Comparison of ENCODE assay signal across 9 cellular contexts in genomic region chr5:32217886-32218396, GRCh38. TPM values are rescaled to one million over a fixed set of nuclear protein-coding genes. Genes with fewer than 3 reads are reported as not detected.
DNase-seq lines count a peak whose midpoint lies in the region; ATAC-seq and TF ChIP-seq lines count a peak whose summit lies in the region.
"Had no signal": no experiment of that assay in that cellular context is flagged by ENCODE, and none has a peak within 500 bp of the region (broad histone marks: within the 10 kb centered on the region; RNA-seq: fewer than 3 reads in every experiment).

No MANE protein-coding gene starts in this region.

- no peaks in the 10 kb centered on the region for H4K20me1 ChIP-seq in PC-3 (ENCODE audit: low read length)

- H3K27ac Mint-ChIP-seq in activated naive CD4-positive, alpha-beta T cell treated with anti-CD3 and anti-CD28 coated beads for 36 hours, result no peak overlapping the region

- no peaks in the 10 kb centered on the region for H3K27me3 Mint-ChIP-seq in activated naive CD4-positive, alpha-beta T cell treated with anti-CD3 and anti-CD28 coated beads for 36 hours (ENCODE audit: low read depth)

- BruUV-seq in PC-3 (replicated peaks; lab: Mats Ljungman, UMichigan), result no TSS peak

- H3K4me3 ChIP-seq in PC-3 (ENCODE audit: low read length) (no peak overlapping the region), suprapubic skin (no peak overlapping the region), ascending aorta (no peak overlapping the region)

- POLR2A ChIA-PET in PC-3 (lab: Charles Lee; ENCODE audit: unreplicated experiment), result no interaction called here

- peak; percentile 89 for TF ChIP-seq EP300 in suprapubic skin (IDR thresholded peaks at IDR 0.05)

- in situ Hi-C loops in ACHN (cut with HindIII; ENCODE audit: low pct_ligation_motif_present, low pct_unique_long_range_greater_than_20kb, low sequenced_read_pairs), result no loop called here

- H3K27me3 ChIP-seq in PC-3 (ENCODE audit: low read length), result no peaks in the 10 kb centered on the region
- H3K27me3 ChIP-seq in suprapubic skin, result no peaks in the 10 kb centered on the region
- no peaks in the 10 kb centered on the region for H3K27me3 ChIP-seq in ascending aorta

- H3K36me3 Mint-ChIP-seq in activated naive CD4-positive, alpha-beta T cell treated with anti-CD3 and anti-CD28 coated beads for 36 hours (ENCODE audit: low read depth), result no peaks in the 10 kb centered on the region

- H3K4me1 ChIP-seq in PC-3 (ENCODE audit: insufficient read depth, low read length) (no peaks in the 10 kb centered on the region), suprapubic skin (no peaks in the 10 kb centered on the region), ascending aorta (peaks cover 0 to 4% of the 10 kb centered on the region in 2 donors)

- TF ChIP-seq CTCF in PC-3 (conservative IDR thresholded peaks at IDR 0.05; ENCODE audit: low read depth, low read length) (no peak), suprapubic skin (IDR thresholded peaks at IDR 0.05) (no peak), ascending aorta (IDR thresholded peaks at IDR 0.05) (no peak)

- H3K4me3 Mint-ChIP-seq in activated naive CD4-positive, alpha-beta T cell treated with anti-CD3 and anti-CD28 coated beads for 36 hours, result no peak overlapping the region

- CTCF ChIA-PET in PC-3 (lab: Charles Lee), result no interaction called here
- CTCF ChIA-PET in activated naive CD4-positive, alpha-beta T cell treated with anti-CD3 and anti-CD28 coated beads for 36 hours (lab: Charles Lee), result interaction anchor here (0.5 to 0.6 kb wide), 2 partner anchors 110 to 123 kb away, joined by 4 to 5 read pairs; no protein-coding TSS in a partner anchor

- H3K9me2 ChIP-seq in PC-3 (replicated peaks; ENCODE audit: low read length), result no peaks in the 10 kb centered on the region

- no peak for ATAC-seq in PC-3

- peaks cover 3% of the 10 kb centered on the region for H3K9me3 Mint-ChIP-seq in activated naive CD4-positive, alpha-beta T cell treated with anti-CD3 and anti-CD28 coated beads for 36 hours

- no peak overlapping the region for H3K4me2 ChIP-seq in PC-3 (ENCODE audit: low read length)

- peak; percentile 16 for DNase-seq in NCI-H2196 (lab: John Stamatoyannopoulos, UW; ENCODE audit: unreplicated experiment)
- DNase-seq in NCI-H2196 treated with DMSO at 0.1 percent for 48 hours (lab: John Stamatoyannopoulos, UW; ENCODE audit: unreplicated experiment), result no peak
- peak; percentile 22 for DNase-seq in PC-3
- peak; percentile 72 for DNase-seq in globus pallidus (ENCODE audit: low spot score)
- no peak for DNase-seq in suprapubic skin (ENCODE audit: low spot score in 2 of 2)
- DNase-seq in ACHN, result no peak
- DNase-seq in activated naive CD4-positive, alpha-beta T cell treated with anti-CD3 and anti-CD28 coated beads for 36 hours, result no peak
- DNase-seq in ascending aorta (ENCODE audit: low spot score in 2 of 2), result no peak
- DNase-seq: NCI-H2029 had no signal

- TF ChIP-seq POLR2A in suprapubic skin (IDR thresholded peaks at IDR 0.05), result no peak

- no peaks in the 10 kb centered on the region for H3K4me1 Mint-ChIP-seq in activated naive CD4-positive, alpha-beta T cell treated with anti-CD3 and anti-CD28 coated beads for 36 hours (ENCODE audit: low read depth)

- H3K9me3 ChIP-seq in PC-3 (ENCODE audit: low read length) (no peaks in the 10 kb centered on the region), suprapubic skin (no peaks in the 10 kb centered on the region), ascending aorta (no peaks in the 10 kb centered on the region)

- intact Hi-C loops in PC-3 (cut with micrococcal nuclease) (no loop called here), ascending aorta (cut with DNase I) (no loop called here)
- intact Hi-C loops in activated naive CD4-positive, alpha-beta T cell treated with anti-CD3 and anti-CD28 coated beads for 36 hours (cut with micrococcal nuclease), result no loop called here

- no peak overlapping the region for H3K9ac ChIP-seq in PC-3 (ENCODE audit: low read length)

- H3K36me3 ChIP-seq in PC-3 (ENCODE audit: low read depth, low read length), result no peaks in the 10 kb centered on the region
- no peaks in the 10 kb centered on the region for H3K36me3 ChIP-seq in suprapubic skin
- no peaks in the 10 kb centered on the region for H3K36me3 ChIP-seq in ascending aorta

- no peaks in the 10 kb centered on the region for H3K79me2 ChIP-seq in PC-3 (ENCODE audit: low read length)

- no peak overlapping the region for H3K27ac ChIP-seq in PC-3 (ENCODE audit: low read length)
- H3K27ac ChIP-seq in suprapubic skin, result peak overlapping the region; percentile 50
- peak overlapping the region in 1 of 2 donors; percentile 17 for H3K27ac ChIP-seq in ascending aorta

- no peak overlapping the region for H2AFZ ChIP-seq in PC-3 (ENCODE audit: low read length)

- 64% methylated on average over 12 of the region's 12 CpGs for WGBS in suprapubic skin

- H3F3A ChIP-seq in PC-3 (ENCODE audit: low read length, unreplicated experiment), result no peaks in the 10 kb centered on the region

RNA-seq across cellular contexts. Expression of gene GOLPH3, which starts 43.8 kb away (rescaled TPM):
- total RNA-seq in PC-3 (2014; rRNA removed) (46.2 and 55.5 TPM in 2 replicates), suprapubic skin (10 to 100 TPM; 44.8 to 70.3 (median 58.9) TPM), ascending aorta (171 TPM)
- 10 to 100 TPM; 38.2 to 41.5 TPM for total RNA-seq in activated naive CD4-positive, alpha-beta T cell treated with anti-CD3 and anti-CD28 coated beads for 36 hours

Comparison
In these comparisons a context has a peak if more than half of its experiments do, and no peak if none do; other contexts are left out.
1. DNase-seq: peak in NCI-H2196 (single experiment), PC-3 (single experiment) and globus pallidus (single experiment); none in NCI-H2196 treated with DMSO at 0.1 percent for 48 hours (single experiment), suprapubic skin (0 of 2), ACHN (single experiment), activated naive CD4-positive, alpha-beta T cell treated with anti-CD3 and anti-CD28 coated beads for 36 hours (single experiment) and ascending aorta (0 of 2).